Comparison of ENCODE assay signal across 8 cellular contexts in genomic region chr10:127243490-127244272, GRCh38.
A peak's percentile ranks its signal among the peaks of the same experiment; 100 is the strongest.
DNase-seq lines count a peak whose midpoint lies in the region; ATAC-seq and TF ChIP-seq lines count a peak whose summit lies in the region.

No MANE protein-coding gene starts in this region.

- H3K36me3 ChIP-seq in neutrophil: no peaks in the 10 kb centered on the region

- H3K4me1 ChIP-seq in neutrophil (ENCODE audit: control insufficient read depth in 1 of 2, insufficient read depth in 1 of 2, low read depth in 1 of 2, low read length in 1 of 2): peaks cover 13 to 22% of the 10 kb centered on the region in 2 experiments

- no peaks in the 10 kb centered on the region for H3K27me3 ChIP-seq in neutrophil

- DNase-seq in AG09309 (ENCODE audit: low read depth) (no peak), HCEC 1CT (peak; percentile 30), epithelial cell of esophagus (ENCODE audit: low read depth) (peak; percentile 47), retina (no peak), NOMO-1 treated with dmso at 0.1 percent for 144 hours (lab: John Stamatoyannopoulos, UW; ENCODE audit: unreplicated experiment) (no peak)

- H3K4me3 ChIP-seq in AG09309 (ENCODE audit: control insufficient read depth, low read depth, low read length) (no peak overlapping the region), epithelial cell of esophagus (ENCODE audit: low read length) (no peak overlapping the region), neutrophil (ENCODE audit: low read depth in 1 of 2, low read length in 1 of 2) (no peak overlapping the region)

- peak; percentile 68 for TF ChIP-seq CTCF in AG09309 (IDR thresholded peaks at IDR 0.05; ENCODE audit: control insufficient read depth, insufficient read depth, low read depth, low read length, missing control alignments)
- peak; percentile 68 for TF ChIP-seq CTCF in epithelial cell of esophagus (IDR thresholded peaks at IDR 0.05; ENCODE audit: insufficient read depth, low read depth, low read length, missing control alignments)
- TF ChIP-seq CTCF in neutrophil (IDR thresholded peaks at IDR 0.05): peak; percentile 57

- no peaks in the 10 kb centered on the region for H3K9me3 ChIP-seq in neutrophil

- ATAC-seq in SK-N-SH treated with all-trans-retinoic acid at 6 μM for 48 hours (peak; percentile 90), HG02642 (IDR thresholded peaks at IDR 0.05; ENCODE audit: poor library complexity, unreplicated experiment) (no peak)

- no peak overlapping the region for H3K27ac ChIP-seq in neutrophil

TF ChIP-seq in SK-N-SH treated with all-trans-retinoic acid at 6 μM for 48 hours, 23 proteins besides CTCF, POLR2A, EP300 and RAD21:
- TF ChIP-seq GLIS3 (CRISPR knock-in tag; IDR thresholded peaks at IDR 0.05): no peak
- no peak for TF ChIP-seq BACH2 (CRISPR knock-in tag; IDR thresholded peaks at IDR 0.05; ENCODE audit: borderline replicate concordance)

Comparison
In these comparisons a context has a peak if more than half of its experiments do, and no peak if none do; other contexts are left out.
1. DNase-seq: peak in HCEC 1CT (single experiment) and epithelial cell of esophagus (single experiment); none in AG09309 (single experiment), retina (single experiment) and NOMO-1 treated with dmso at 0.1 percent for 144 hours (single experiment).
2. Peak in every context shown above with its lines, with median percentiles within 50 percentile points of each other: CTCF ChIP-seq.